In the genomic region with DNA sequence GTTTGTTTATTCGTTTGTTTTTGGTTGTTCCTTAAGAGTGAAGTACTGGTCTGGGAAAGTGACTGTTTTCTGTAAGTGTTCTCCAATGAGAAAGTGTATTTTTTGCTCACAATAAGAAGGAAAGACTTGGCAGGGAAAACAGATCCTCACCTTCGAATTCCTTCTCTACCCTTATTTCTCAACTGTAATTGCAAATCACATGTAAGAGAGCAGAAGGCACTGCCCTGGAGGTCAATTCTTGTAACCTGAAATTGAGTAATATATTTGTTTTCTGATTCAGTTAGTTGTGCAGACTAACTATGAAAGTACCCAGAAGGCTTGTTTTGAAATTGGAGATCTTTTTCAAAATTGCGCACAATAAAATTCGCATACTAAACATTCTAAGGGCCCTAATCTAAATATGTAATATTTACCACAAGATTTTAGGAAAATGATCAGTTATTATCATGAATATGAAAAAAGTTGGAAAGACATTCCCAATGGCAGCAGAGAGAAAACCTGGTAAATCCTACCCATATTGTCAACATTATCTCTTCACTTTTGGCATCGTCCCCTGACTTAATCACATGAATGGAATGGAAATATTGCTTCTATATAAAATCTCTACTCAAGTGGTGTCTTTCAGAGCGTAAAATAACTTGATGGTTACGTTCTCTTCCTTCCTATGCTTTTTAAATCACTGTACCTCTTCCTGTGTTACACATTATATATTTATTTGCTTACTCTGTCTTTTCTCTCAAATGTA, we compare ENCODE assay signal across 1 cellular context.
TF ChIP-seq lines count a peak whose summit lies in the region.

No MANE protein-coding gene starts in this region.

TF ChIP-seq in HepG2, 621 proteins besides CTCF, POLR2A, EP300 and RAD21 (continued from another document and continues in another):
- TF ChIP-seq, protein P1, sequence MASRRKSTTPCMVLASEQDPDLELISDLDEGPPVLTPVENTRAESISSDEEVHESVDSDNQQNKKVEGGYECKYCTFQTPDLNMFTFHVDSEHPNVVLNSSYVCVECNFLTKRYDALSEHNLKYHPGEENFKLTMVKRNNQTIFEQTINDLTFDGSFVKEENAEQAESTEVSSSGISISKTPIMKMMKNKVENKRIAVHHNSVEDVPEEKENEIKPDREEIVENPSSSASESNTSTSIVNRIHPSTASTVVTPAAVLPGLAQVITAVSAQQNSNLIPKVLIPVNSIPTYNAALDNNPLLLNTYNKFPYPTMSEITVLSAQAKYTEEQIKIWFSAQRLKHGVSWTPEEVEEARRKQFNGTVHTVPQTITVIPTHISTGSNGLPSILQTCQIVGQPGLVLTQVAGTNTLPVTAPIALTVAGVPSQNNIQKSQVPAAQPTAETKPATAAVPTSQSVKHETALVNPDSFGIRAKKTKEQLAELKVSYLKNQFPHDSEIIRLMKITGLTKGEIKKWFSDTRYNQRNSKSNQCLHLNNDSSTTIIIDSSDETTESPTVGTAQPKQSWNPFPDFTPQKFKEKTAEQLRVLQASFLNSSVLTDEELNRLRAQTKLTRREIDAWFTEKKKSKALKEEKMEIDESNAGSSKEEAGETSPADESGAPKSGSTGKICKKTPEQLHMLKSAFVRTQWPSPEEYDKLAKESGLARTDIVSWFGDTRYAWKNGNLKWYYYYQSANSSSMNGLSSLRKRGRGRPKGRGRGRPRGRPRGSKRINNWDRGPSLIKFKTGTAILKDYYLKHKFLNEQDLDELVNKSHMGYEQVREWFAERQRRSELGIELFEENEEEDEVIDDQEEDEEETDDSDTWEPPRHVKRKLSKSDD (CRISPR knock-in tag; IDR thresholded peaks at IDR 0.05; ENCODE audit: low read depth): peak; percentile 47; the same call in 1 of the 2 replicates
- TF ChIP-seq, protein P2, sequence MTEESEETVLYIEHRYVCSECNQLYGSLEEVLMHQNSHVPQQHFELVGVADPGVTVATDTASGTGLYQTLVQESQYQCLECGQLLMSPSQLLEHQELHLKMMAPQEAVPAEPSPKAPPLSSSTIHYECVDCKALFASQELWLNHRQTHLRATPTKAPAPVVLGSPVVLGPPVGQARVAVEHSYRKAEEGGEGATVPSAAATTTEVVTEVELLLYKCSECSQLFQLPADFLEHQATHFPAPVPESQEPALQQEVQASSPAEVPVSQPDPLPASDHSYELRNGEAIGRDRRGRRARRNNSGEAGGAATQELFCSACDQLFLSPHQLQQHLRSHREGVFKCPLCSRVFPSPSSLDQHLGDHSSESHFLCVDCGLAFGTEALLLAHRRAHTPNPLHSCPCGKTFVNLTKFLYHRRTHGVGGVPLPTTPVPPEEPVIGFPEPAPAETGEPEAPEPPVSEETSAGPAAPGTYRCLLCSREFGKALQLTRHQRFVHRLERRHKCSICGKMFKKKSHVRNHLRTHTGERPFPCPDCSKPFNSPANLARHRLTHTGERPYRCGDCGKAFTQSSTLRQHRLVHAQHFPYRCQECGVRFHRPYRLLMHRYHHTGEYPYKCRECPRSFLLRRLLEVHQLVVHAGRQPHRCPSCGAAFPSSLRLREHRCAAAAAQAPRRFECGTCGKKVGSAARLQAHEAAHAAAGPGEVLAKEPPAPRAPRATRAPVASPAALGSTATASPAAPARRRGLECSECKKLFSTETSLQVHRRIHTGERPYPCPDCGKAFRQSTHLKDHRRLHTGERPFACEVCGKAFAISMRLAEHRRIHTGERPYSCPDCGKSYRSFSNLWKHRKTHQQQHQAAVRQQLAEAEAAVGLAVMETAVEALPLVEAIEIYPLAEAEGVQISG (CRISPR knock-in tag; IDR thresholded peaks at IDR 0.05): no peak
- TF ChIP-seq SMAD3 (CRISPR knock-in tag; IDR thresholded peaks at IDR 0.05): peak; percentile 97
- 0 out of 2 replicates have a peak, but pooled peaks have one; percentile 50 for TF ChIP-seq ZNF790 (CRISPR knock-in tag; IDR thresholded peaks at IDR 0.05; ENCODE audit: borderline replicate concordance)
- no peak for TF ChIP-seq ATM (IDR thresholded peaks at IDR 0.05; ENCODE audit: borderline replicate concordance)
- peak; percentile 98 for TF ChIP-seq GATAD2A (CRISPR knock-in tag; IDR thresholded peaks at IDR 0.05)
- peak; percentile 65; the same call in 1 of the 2 replicates for TF ChIP-seq HMG20B (CRISPR knock-in tag; conservative IDR thresholded peaks at IDR 0.05)
- TF ChIP-seq, protein P3, sequence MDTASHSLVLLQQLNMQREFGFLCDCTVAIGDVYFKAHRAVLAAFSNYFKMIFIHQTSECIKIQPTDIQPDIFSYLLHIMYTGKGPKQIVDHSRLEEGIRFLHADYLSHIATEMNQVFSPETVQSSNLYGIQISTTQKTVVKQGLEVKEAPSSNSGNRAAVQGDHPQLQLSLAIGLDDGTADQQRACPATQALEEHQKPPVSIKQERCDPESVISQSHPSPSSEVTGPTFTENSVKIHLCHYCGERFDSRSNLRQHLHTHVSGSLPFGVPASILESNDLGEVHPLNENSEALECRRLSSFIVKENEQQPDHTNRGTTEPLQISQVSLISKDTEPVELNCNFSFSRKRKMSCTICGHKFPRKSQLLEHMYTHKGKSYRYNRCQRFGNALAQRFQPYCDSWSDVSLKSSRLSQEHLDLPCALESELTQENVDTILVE (CRISPR knock-in tag; IDR thresholded peaks at IDR 0.05): peak; percentile 55; the same call in 1 of the 2 replicates
- TF ChIP-seq SIX4 (CRISPR knock-in tag; IDR thresholded peaks at IDR 0.05): peak; percentile 94
- TF ChIP-seq DNMT3B (CRISPR knock-in tag; conservative IDR thresholded peaks at IDR 0.05): 0 out of 2 replicates have a peak, but pooled peaks have one; percentile 76
- TF ChIP-seq KAT7 (CRISPR knock-in tag; IDR thresholded peaks at IDR 0.05; ENCODE audit: borderline replicate concordance): no peak
- peak; percentile 84 for TF ChIP-seq FOSL2 (CRISPR knock-in tag; IDR thresholded peaks at IDR 0.05)
- TF ChIP-seq ZNF772 (CRISPR knock-in tag; IDR thresholded peaks at IDR 0.05): 0 out of 2 replicates have a peak, but pooled peaks have one; percentile 51
- TF ChIP-seq ZNF224 (CRISPR knock-in tag; IDR thresholded peaks at IDR 0.05): no peak
- peak; percentile 85 for TF ChIP-seq BCL6 (CRISPR knock-in tag; IDR thresholded peaks at IDR 0.05)
- TF ChIP-seq LCORL (IDR thresholded peaks at IDR 0.05): no peak
- TF ChIP-seq LCORL (CRISPR knock-in tag; IDR thresholded peaks at IDR 0.05): peak; percentile 58
- TF ChIP-seq REL (CRISPR knock-in tag; conservative IDR thresholded peaks at IDR 0.05): no peak
- no peak for TF ChIP-seq SOX13 (IDR thresholded peaks at IDR 0.05)
- peak in 1 of 2 experiments; percentile 88; a peak in 2 of 4 replicates for TF ChIP-seq SOX13 (CRISPR knock-in tag; conservative IDR thresholded peaks at IDR 0.05 in 1 of 2, IDR thresholded peaks at IDR 0.05 in 1 of 2)
- TF ChIP-seq, protein P4, sequence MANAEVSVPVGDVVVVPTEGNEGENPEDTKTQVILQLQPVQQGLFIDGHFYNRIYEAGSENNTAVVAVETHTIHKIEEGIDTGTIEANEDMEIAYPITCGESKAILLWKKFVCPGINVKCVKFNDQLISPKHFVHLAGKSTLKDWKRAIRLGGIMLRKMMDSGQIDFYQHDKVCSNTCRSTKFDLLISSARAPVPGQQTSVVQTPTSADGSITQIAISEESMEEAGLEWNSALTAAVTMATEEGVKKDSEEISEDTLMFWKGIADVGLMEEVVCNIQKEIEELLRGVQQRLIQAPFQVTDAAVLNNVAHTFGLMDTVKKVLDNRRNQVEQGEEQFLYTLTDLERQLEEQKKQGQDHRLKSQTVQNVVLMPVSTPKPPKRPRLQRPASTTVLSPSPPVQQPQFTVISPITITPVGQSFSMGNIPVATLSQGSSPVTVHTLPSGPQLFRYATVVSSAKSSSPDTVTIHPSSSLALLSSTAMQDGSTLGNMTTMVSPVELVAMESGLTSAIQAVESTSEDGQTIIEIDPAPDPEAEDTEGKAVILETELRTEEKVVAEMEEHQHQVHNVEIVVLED (CRISPR knock-in tag; IDR thresholded peaks at IDR 0.05; ENCODE audit: borderline replicate concordance): 0 out of 2 replicates have a peak, but pooled peaks have one; percentile 11
- peak; percentile 56; the same call in 1 of the 2 replicates for TF ChIP-seq ZNF878 (CRISPR knock-in tag; IDR thresholded peaks at IDR 0.05)
- TF ChIP-seq MED1 (CRISPR knock-in tag; IDR thresholded peaks at IDR 0.05): peak; percentile 94
- TF ChIP-seq ERF (CRISPR knock-in tag; IDR thresholded peaks at IDR 0.05): peak; percentile 66
- TF ChIP-seq, protein P5, sequence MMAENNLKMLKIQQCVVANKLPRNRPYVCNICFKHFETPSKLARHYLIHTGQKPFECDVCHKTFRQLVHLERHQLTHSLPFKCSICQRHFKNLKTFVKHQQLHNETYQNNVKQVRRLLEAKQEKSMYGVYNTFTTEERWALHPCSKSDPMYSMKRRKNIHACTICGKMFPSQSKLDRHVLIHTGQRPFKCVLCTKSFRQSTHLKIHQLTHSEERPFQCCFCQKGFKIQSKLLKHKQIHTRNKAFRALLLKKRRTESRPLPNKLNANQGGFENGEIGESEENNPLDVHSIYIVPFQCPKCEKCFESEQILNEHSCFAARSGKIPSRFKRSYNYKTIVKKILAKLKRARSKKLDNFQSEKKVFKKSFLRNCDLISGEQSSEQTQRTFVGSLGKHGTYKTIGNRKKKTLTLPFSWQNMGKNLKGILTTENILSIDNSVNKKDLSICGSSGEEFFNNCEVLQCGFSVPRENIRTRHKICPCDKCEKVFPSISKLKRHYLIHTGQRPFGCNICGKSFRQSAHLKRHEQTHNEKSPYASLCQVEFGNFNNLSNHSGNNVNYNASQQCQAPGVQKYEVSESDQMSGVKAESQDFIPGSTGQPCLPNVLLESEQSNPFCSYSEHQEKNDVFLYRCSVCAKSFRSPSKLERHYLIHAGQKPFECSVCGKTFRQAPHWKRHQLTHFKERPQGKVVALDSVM (CRISPR knock-in tag; IDR thresholded peaks at IDR 0.05): peak; percentile 31; the same call in 1 of the 2 replicates
- no peak for TF ChIP-seq SCMH1 (CRISPR knock-in tag; IDR thresholded peaks at IDR 0.05; ENCODE audit: borderline replicate concordance)
- TF ChIP-seq POGZ (CRISPR knock-in tag; IDR thresholded peaks at IDR 0.05): peak; percentile 96
- TF ChIP-seq MIER2 (CRISPR knock-in tag; IDR thresholded peaks at IDR 0.05): 0 out of 2 replicates have a peak, but pooled peaks have one; percentile 29
- peak; percentile 20 for TF ChIP-seq ASH2L (IDR thresholded peaks at IDR 0.05; ENCODE audit: insufficient read length, low read depth, low read length)
- TF ChIP-seq CREM (IDR thresholded peaks at IDR 0.05): peak; percentile 67
- no peak for TF ChIP-seq CREM (CRISPR knock-in tag; IDR thresholded peaks at IDR 0.05)
- TF ChIP-seq, protein P6, sequence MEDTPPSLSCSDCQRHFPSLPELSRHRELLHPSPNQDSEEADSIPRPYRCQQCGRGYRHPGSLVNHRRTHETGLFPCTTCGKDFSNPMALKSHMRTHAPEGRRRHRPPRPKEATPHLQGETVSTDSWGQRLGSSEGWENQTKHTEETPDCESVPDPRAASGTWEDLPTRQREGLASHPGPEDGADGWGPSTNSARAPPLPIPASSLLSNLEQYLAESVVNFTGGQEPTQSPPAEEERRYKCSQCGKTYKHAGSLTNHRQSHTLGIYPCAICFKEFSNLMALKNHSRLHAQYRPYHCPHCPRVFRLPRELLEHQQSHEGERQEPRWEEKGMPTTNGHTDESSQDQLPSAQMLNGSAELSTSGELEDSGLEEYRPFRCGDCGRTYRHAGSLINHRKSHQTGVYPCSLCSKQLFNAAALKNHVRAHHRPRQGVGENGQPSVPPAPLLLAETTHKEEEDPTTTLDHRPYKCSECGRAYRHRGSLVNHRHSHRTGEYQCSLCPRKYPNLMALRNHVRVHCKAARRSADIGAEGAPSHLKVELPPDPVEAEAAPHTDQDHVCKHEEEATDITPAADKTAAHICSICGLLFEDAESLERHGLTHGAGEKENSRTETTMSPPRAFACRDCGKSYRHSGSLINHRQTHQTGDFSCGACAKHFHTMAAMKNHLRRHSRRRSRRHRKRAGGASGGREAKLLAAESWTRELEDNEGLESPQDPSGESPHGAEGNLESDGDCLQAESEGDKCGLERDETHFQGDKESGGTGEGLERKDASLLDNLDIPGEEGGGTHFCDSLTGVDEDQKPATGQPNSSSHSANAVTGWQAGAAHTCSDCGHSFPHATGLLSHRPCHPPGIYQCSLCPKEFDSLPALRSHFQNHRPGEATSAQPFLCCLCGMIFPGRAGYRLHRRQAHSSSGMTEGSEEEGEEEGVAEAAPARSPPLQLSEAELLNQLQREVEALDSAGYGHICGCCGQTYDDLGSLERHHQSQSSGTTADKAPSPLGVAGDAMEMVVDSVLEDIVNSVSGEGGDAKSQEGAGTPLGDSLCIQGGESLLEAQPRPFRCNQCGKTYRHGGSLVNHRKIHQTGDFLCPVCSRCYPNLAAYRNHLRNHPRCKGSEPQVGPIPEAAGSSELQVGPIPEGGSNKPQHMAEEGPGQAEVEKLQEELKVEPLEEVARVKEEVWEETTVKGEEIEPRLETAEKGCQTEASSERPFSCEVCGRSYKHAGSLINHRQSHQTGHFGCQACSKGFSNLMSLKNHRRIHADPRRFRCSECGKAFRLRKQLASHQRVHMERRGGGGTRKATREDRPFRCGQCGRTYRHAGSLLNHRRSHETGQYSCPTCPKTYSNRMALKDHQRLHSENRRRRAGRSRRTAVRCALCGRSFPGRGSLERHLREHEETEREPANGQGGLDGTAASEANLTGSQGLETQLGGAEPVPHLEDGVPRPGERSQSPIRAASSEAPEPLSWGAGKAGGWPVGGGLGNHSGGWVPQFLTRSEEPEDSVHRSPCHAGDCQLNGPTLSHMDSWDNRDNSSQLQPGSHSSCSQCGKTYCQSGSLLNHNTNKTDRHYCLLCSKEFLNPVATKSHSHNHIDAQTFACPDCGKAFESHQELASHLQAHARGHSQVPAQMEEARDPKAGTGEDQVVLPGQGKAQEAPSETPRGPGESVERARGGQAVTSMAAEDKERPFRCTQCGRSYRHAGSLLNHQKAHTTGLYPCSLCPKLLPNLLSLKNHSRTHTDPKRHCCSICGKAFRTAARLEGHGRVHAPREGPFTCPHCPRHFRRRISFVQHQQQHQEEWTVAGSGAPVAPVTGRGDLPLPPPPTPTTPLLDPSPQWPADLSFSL (CRISPR knock-in tag; IDR thresholded peaks at IDR 0.05): no peak
- TF ChIP-seq, protein P7, sequence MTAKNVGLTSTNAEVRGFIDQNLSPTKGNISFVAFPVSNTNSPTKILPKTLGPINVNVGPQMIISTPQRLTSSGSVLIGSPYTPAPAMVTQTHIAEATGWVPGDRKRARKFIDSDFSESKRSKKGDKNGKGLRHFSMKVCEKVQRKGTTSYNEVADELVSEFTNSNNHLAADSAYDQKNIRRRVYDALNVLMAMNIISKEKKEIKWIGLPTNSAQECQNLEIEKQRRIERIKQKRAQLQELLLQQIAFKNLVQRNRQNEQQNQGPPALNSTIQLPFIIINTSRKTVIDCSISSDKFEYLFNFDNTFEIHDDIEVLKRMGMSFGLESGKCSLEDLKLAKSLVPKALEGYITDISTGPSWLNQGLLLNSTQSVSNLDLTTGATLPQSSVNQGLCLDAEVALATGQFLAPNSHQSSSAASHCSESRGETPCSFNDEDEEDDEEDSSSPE (CRISPR knock-in tag; IDR thresholded peaks at IDR 0.05): 0 out of 2 replicates have a peak, but pooled peaks have one; percentile 43
- no peak for TF ChIP-seq GABPB1 (CRISPR knock-in tag; IDR thresholded peaks at IDR 0.05)
- peak in 1 of 2 experiments; percentile 91; a peak in 2 of 4 replicates for TF ChIP-seq KLF16 (CRISPR knock-in tag; IDR thresholded peaks at IDR 0.05)
- 0 out of 2 replicates have a peak, but pooled peaks have one; percentile 48 for TF ChIP-seq ZSCAN20 (CRISPR knock-in tag; IDR thresholded peaks at IDR 0.05; ENCODE audit: borderline replicate concordance)
- TF ChIP-seq, protein P8, sequence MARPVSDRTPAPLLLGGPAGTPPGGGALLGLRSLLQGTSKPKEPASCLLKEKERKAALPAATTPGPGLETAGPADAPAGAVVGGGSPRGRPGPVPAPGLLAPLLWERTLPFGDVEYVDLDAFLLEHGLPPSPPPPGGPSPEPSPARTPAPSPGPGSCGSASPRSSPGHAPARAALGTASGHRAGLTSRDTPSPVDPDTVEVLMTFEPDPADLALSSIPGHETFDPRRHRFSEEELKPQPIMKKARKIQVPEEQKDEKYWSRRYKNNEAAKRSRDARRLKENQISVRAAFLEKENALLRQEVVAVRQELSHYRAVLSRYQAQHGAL (CRISPR knock-in tag; IDR thresholded peaks at IDR 0.05; ENCODE audit: not compliant biosample characterization): no peak
- peak; percentile 75; the same call in 1 of the 2 replicates for TF ChIP-seq ZFP1 (CRISPR knock-in tag; IDR thresholded peaks at IDR 0.05)
